In genomic region chr9:128370752-128371621, GRCh38 we compare ENCODE assay signal across 8 cellular contexts. TPM values are rescaled to one million over a fixed set of nuclear protein-coding genes. Genes with fewer than 3 reads are reported as not detected.
A peak's percentile ranks its signal among the peaks of the same experiment; 100 is the strongest.
DNase-seq lines count a peak whose midpoint lies in the region; ATAC-seq and TF ChIP-seq lines count a peak whose summit lies in the region.

TSS of gene URM1 (plus strand) at chr9:128371374. CDS start at chr9:128371381, 7 bp downstream.

- H3K4me1 ChIP-seq in adrenal gland (replicated peaks in 1 of 2) = peaks cover 14 to 28% of the 10 kb centered on the region in 2 donors
- peaks cover 0 to 29% (median 19%) of the 10 kb centered on the region in 12 donors for H3K4me1 ChIP-seq in heart left ventricle

- in situ Hi-C loops in GM13976 (cut with MboI; ENCODE audit: low sequenced_read_pairs, unreplicated experiment) = no loop called here

- TF ChIP-seq POLR2A in adrenal gland (IDR thresholded peaks at IDR 0.05) (peak; percentile 80 to 87), heart left ventricle (IDR thresholded peaks at IDR 0.05) (peak in 1 of 2 donors; percentile 91)

- ATAC-seq in HG02870 (IDR thresholded peaks at IDR 0.05; ENCODE audit: unreplicated experiment) (peak; percentile 90), heart left ventricle (peak; percentile 94 to 99 (median 98))

- H3K4me3 Mint-ChIP-seq in type B pancreatic cell = peak within 1 kb of the TSS; percentile 99

- H3K36me3 ChIP-seq in adrenal gland (replicated peaks in 1 of 2) (no peaks in the 10 kb centered on the region), heart left ventricle (peaks cover 0 to 27% (median 10%) of the 10 kb centered on the region in 9 donors)

- intact Hi-C loops in adrenal gland (cut with DNase I) = no loop called here
- intact Hi-C loops in heart left ventricle (cut with DNase I) = loop anchor here in 1 of 10 donors (5.0 kb wide), 1 partner anchor 41 kb away; no protein-coding TSS in a partner anchor
- intact Hi-C loops in posterior cingulate gyrus (cut with DNase I) = no loop called here

- no peaks in the 10 kb centered on the region for H3K27me3 Mint-ChIP-seq in type B pancreatic cell

- H3K9me3 Mint-ChIP-seq in type B pancreatic cell = no peaks in the 10 kb centered on the region

- DNase-seq in GM13976 (ENCODE audit: low spot score) = peak; percentile 97
- peak; percentile 74 for DNase-seq in NCI-H146 treated with DMSO at 0.1 percent for 48 hours (lab: John Stamatoyannopoulos, UW; ENCODE audit: unreplicated experiment)
- DNase-seq in T-helper 1 cell = peak; percentile 91 to 98 (median 93)
- DNase-seq in adrenal gland = peak; percentile 95 to 97 (median 96)
- peak; percentile 95 to 97 (median 96) for DNase-seq in heart left ventricle
- peak; percentile 94 to 100 (median 97) for DNase-seq in posterior cingulate gyrus
- DNase-seq in type B pancreatic cell (ENCODE audit: extremely low spot score, unreplicated experiment) = peak; percentile 95

- WGBS in adrenal gland, 4 donors = 0 to 1% (median 0%) methylated on average over 28 to 55 of the region's 55 CpGs
- 0 to 1% (median 1%) methylated on average over 51 to 55 of the region's 55 CpGs for WGBS in heart left ventricle, 4 donors

- peaks cover 35% of the 10 kb centered on the region for H3K4me1 Mint-ChIP-seq in type B pancreatic cell (ENCODE audit: unreplicated experiment)

- no peaks in the 10 kb centered on the region for H3K27me3 ChIP-seq in adrenal gland
- no peaks in the 10 kb centered on the region for H3K27me3 ChIP-seq in heart left ventricle

- peak within 1 kb of the TSS; percentile 98 for H3K27ac Mint-ChIP-seq in type B pancreatic cell

- TF ChIP-seq CTCF in GM13976 (IDR thresholded peaks at IDR 0.05; ENCODE audit: borderline replicate concordance, control extremely low read depth, extremely low read depth, insufficient read depth, missing control alignments) (no peak), adrenal gland (IDR thresholded peaks at IDR 0.05) (no peak), heart left ventricle (IDR thresholded peaks at IDR 0.05) (peak in 1 of 12 donors; percentile 16), type B pancreatic cell (conservative IDR thresholded peaks at IDR 0.05) (no peak)

- H3K4me3 ChIP-seq in adrenal gland (peak within 1 kb of the TSS; percentile 16 to 99 (median 89)), heart left ventricle (peak within 1 kb of the TSS; percentile 62 to 99 (median 89))

- H3K36me3 Mint-ChIP-seq in type B pancreatic cell = no peaks in the 10 kb centered on the region

- no peaks in the 10 kb centered on the region for H3K9me3 ChIP-seq in adrenal gland (replicated peaks in 1 of 3)
- H3K9me3 ChIP-seq in heart left ventricle = no peaks in the 10 kb centered on the region

- peak within 1 kb of the TSS; percentile 72 to 98 (median 86) for H3K27ac ChIP-seq in adrenal gland
- peak within 1 kb of the TSS; percentile 89 to 98 (median 94) for H3K27ac ChIP-seq in heart left ventricle

RNA-seq across cellular contexts. Expression of gene URM1, which starts in this region (rescaled TPM):
- total RNA-seq in adrenal gland (10 to 100 TPM; 34.7 to 73.5 (median 47.0) TPM), heart left ventricle (10 to 100 TPM; 34.4 to 55.5 (median 45.4) TPM), type B pancreatic cell (ENCODE audit: low replicate concordance) (56.1 and 60.3 TPM in 2 replicates)
- polyA plus RNA-seq in adrenal gland (10 to 100 TPM; 22.8 to 40.2 (median 27.0) TPM), heart left ventricle (10 to 100 TPM; 30.2 to 85.6 TPM)

Comparison
In these comparisons a context has a peak if more than half of its experiments do, and no peak if none do; other contexts are left out.
1. Peak in every context shown above with its lines: DNase-seq, ATAC-seq, H3K4me3 ChIP-seq and H3K27ac ChIP-seq.